ENCODE assay signal across 8 cellular contexts in the genomic region with DNA sequence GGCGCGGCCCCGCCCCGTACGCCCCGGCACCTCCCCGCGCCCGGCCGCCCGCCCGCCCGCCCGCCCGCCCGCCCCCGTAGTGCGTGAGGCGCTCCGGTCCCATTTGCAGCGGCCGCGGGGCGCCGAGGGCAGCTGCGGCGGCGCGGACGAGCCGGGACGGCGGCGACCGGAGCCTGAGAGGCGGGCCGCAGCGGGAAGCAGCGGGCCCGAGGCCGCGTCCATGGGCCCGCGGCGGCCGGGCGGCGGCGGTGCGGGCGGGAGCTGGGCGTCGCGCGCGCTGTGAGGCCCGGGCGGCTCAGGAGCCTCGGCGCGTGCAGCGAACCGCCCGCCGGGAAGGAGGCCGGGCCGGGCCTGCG. TPM values are rescaled to one million over a fixed set of nuclear protein-coding genes. Genes with fewer than 3 reads are reported as not detected.
DNase-seq lines count a peak whose midpoint lies in the region; ATAC-seq, FAIRE-seq and TF ChIP-seq lines count a peak whose summit lies in the region.

A gene with protein sequence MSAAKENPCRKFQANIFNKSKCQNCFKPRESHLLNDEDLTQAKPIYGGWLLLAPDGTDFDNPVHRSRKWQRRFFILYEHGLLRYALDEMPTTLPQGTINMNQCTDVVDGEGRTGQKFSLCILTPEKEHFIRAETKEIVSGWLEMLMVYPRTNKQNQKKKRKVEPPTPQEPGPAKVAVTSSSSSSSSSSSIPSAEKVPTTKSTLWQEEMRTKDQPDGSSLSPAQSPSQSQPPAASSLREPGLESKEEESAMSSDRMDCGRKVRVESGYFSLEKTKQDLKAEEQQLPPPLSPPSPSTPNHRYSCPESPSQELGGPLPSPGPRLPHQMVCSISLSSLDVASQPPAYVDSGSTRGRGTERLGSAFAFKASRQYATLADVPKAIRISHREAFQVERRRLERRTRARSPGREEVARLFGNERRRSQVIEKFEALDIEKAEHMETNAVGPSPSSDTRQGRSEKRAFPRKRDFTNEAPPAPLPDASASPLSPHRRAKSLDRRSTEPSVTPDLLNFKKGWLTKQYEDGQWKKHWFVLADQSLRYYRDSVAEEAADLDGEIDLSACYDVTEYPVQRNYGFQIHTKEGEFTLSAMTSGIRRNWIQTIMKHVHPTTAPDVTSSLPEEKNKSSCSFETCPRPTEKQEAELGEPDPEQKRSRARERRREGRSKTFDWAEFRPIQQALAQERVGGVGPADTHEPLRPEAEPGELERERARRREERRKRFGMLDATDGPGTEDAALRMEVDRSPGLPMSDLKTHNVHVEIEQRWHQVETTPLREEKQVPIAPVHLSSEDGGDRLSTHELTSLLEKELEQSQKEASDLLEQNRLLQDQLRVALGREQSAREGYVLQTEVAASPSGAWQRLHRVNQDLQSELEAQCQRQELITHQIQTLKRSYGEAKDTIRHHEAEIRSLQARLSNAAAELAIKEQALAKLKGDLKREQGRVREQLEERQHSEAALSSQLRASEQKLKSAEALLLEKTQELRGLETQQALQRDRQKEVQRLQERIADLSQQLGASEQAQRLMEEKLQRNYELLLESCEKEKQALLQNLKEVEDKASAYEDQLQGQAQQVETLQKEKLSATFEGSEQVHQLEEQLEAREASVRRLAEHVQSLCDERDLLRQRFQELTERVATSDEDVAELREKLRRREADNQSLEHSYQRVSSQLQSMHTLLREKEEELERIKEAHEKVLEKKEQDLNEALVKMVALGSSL (N-terminal part only) (plus strand): TSS at position 77 of the 356 bp plus-strand sequence. CDS start 392 bp downstream, outside the sequence.

- H3K4me1 ChIP-seq in lower lobe of right lung (peaks cover 55% of the 10 kb centered on the region), tibial nerve (peaks cover 0 to 54% (median 25%) of the 10 kb centered on the region in 4 donors)

- peak within 1 kb of the TSS; percentile 73 for H3K4me3 ChIP-seq in bronchial epithelial cell (ENCODE audit: low read depth, low read length)
- H3K4me3 ChIP-seq in lower lobe of right lung = peak within 1 kb of the TSS; percentile 75
- H3K4me3 ChIP-seq in tibial nerve = peak within 1 kb of the TSS; percentile 56 to 83 (median 67)

- 0% methylated on average over 3 of the region's 68 CpGs; no CpG with 5 or more reads in 1 of the 2 donors for WGBS in tibial nerve, 2 donors

- no peak for FAIRE-seq in bronchial epithelial cell (lab: Jason Lieb, UNC)

- no peak for TF ChIP-seq POLR2A in tibial nerve (IDR thresholded peaks at IDR 0.05)

- H3K27me3 ChIP-seq in bronchial epithelial cell (ENCODE audit: control insufficient read depth, insufficient read depth, low read length) (no peaks in the 10 kb centered on the region), lower lobe of right lung (ENCODE audit: low read depth) (no peaks in the 10 kb centered on the region), tibial nerve (no peaks in the 10 kb centered on the region)

- ATAC-seq in HG03460 (IDR thresholded peaks at IDR 0.05; ENCODE audit: unreplicated experiment) = peak; percentile 8
- ATAC-seq in lower lobe of right lung = no peak

- H3K36me3 ChIP-seq in bronchial epithelial cell (ENCODE audit: control insufficient read depth, insufficient read depth, low read length) (peaks cover 1% of the 10 kb centered on the region), lower lobe of right lung (no peaks in the 10 kb centered on the region), tibial nerve (no peaks in the 10 kb centered on the region)

- intact Hi-C loops in lower lobe of right lung (cut with DNase I) = no loop called here

- peak in 1 of 2 donors; percentile 0 for TF ChIP-seq EP300 in tibial nerve (IDR thresholded peaks at IDR 0.05)

- H3K27ac ChIP-seq in C4-2B (peak within 1 kb of the TSS; percentile 87), lower lobe of right lung (peak within 1 kb of the TSS; percentile 83), tibial nerve (peak within 1 kb of the TSS; percentile 70 to 96 (median 80))

- DNase-seq in bronchial epithelial cell (ENCODE audit: low read depth) (no peak), lower lobe of right lung (no peak), tibial nerve (ENCODE audit: low spot score in 2 of 2) (no peak), hypothalamus (lab: John Stamatoyannopoulos, UW) (no peak), hippocampal formation (lab: John Stamatoyannopoulos, UW) (no peak)
- DNase-seq in activated CD4-positive, alpha-beta T cell treated with anti-CD3 and anti-CD28 coated beads for 48 hours = no peak

- H3K9me3 ChIP-seq in lower lobe of right lung (no peaks in the 10 kb centered on the region), tibial nerve (no peaks in the 10 kb centered on the region)

- TF ChIP-seq CTCF in C4-2B (conservative IDR thresholded peaks at IDR 0.05) (no peak), bronchial epithelial cell (IDR thresholded peaks at IDR 0.05; ENCODE audit: insufficient read depth, low read length, severe bottlenecking) (no peak), lower lobe of right lung (IDR thresholded peaks at IDR 0.05) (no peak), tibial nerve (IDR thresholded peaks at IDR 0.05) (no peak)

RNA-seq across cellular contexts. Expression of the gene that starts here (rescaled TPM):
- total RNA-seq in bronchial epithelial cell = 134 and 183 TPM in 2 replicates
- 232 TPM for total RNA-seq in lower lobe of right lung
- total RNA-seq in tibial nerve = 100 to 1,000 TPM; 216 to 291 (median 265) TPM
